ENCODE assay signal across 16 cellular contexts in genomic region chr1:43893020-43893419, GRCh38.
"Had no signal": no experiment of that assay in that cellular context is flagged by ENCODE, and none has a peak within 500 bp of the region (broad histone marks: within the 10 kb centered on the region; RNA-seq: fewer than 3 reads in every experiment).

No MANE protein-coding gene starts in this region.

- DNase-seq: activated CD4-positive, alpha-beta T cell treated with anti-CD3 and anti-CD28 coated beads for 1 hour; activated CD4-positive, alpha-beta T cell treated with anti-CD3 and anti-CD28 coated beads, Interleukin-2, amount 50 U/mL, for 4 hours; activated naive CD4-positive, alpha-beta T cell treated with anti-CD3 and anti-CD28 coated beads, Interleukin-2, amount 10 ng/mL, durations not matched to agents 7 days and 5 days; central memory CD4-positive, alpha-beta T cell; foreskin melanocyte; heart left ventricle; left cardiac atrium; midbrain; retina; small intestine; T-helper 1 cell; T1000; upper lobe of left lung had no signal

- ATAC-seq: esophagus mucosa had no signal

- H3K27ac ChIP-seq: coronary artery, heart left ventricle had no signal

- H3K27me3 ChIP-seq: heart left ventricle, upper lobe of left lung had no signal

- H3K4me3 ChIP-seq: coronary artery, heart left ventricle, lung, upper lobe of left lung had no signal

- H3K9me3 ChIP-seq: heart left ventricle, upper lobe of left lung had no signal
